In genomic region chr17:1455291-1455747, GRCh38 we compare ENCODE assay signal across 8 cellular contexts. TPM values are rescaled to one million over a fixed set of nuclear protein-coding genes. Genes with fewer than 3 reads are reported as not detected.
DNase-seq lines count a peak whose midpoint lies in the region; ATAC-seq and TF ChIP-seq lines count a peak whose summit lies in the region.

No MANE protein-coding gene starts in this region.

- peaks cover 37% of the 10 kb centered on the region for H4K20me1 ChIP-seq in GM23338 (replicated peaks; ENCODE audit: insufficient read depth)
- no peaks in the 10 kb centered on the region for H4K20me1 ChIP-seq in KMS-11 (ENCODE audit: insufficient read depth)

- no peaks in the 10 kb centered on the region for H3K9me2 ChIP-seq in GM23338 (ENCODE audit: insufficient read depth)

- H3K9me3 ChIP-seq in spleen: no peaks in the 10 kb centered on the region

- H2AFZ ChIP-seq in GM23338 (peak overlapping the region; percentile 80; the same call in 1 of the 2 replicates), KMS-11 (ENCODE audit: low read depth) (peak overlapping the region; percentile 26; the same call in 1 of the 2 replicates)

- peaks cover 9% of the 10 kb centered on the region for H3K4me1 ChIP-seq in GM23338 (ENCODE audit: insufficient read depth)
- peaks cover 18% of the 10 kb centered on the region for H3K4me1 ChIP-seq in KMS-11 (ENCODE audit: low read depth, poor library complexity, severe bottlenecking)
- peaks cover 27 to 72% (median 53%) of the 10 kb centered on the region in 6 donors for H3K4me1 ChIP-seq in spleen

- H3K36me3 ChIP-seq in GM23338 (ENCODE audit: insufficient read depth): peaks cover 5% of the 10 kb centered on the region; the same call in 1 of the 2 replicates
- H3K36me3 ChIP-seq in KMS-11 (ENCODE audit: insufficient read depth): no peaks in the 10 kb centered on the region
- H3K36me3 ChIP-seq in spleen: peaks cover 0 to 33% (median 3%) of the 10 kb centered on the region in 6 donors

- DNase-seq in NCI-H2081 (lab: John Stamatoyannopoulos, UW) (peak; percentile 25 to 46), NCI-H2081 treated with DMSO at 0.1 percent for 48 hours (lab: John Stamatoyannopoulos, UW) (no peak), GM23338 (ENCODE audit: low spot score) (peak; percentile 82), T-helper 2 cell (peak in 3 of 5 experiments; percentile 11 to 50 (median 11)), cardiac fibroblast (ENCODE audit: low read depth in 2 of 2) (peak; percentile 78 to 79), iris pigment epithelial cell (ENCODE audit: low read depth) (peak; percentile 68), spleen (peak; percentile 94)

- H3K79me2 ChIP-seq in GM23338 (replicated peaks; ENCODE audit: insufficient read depth) (peaks cover 56% of the 10 kb centered on the region), KMS-11 (ENCODE audit: insufficient read depth, low read depth) (peaks cover 52% of the 10 kb centered on the region)

- H3K4me3 ChIP-seq in GM23338 (peak overlapping the region; percentile 96), KMS-11 (IDR thresholded peaks at IDR 0.05; ENCODE audit: insufficient read depth, low read depth, low read length) (no peak overlapping the region), cardiac fibroblast (replicated peaks in 1 of 2; ENCODE audit: low read depth in 2 of 2, low read length in 2 of 2) (peak overlapping the region; percentile 94 to 96), spleen (peak overlapping the region; percentile 86 to 99 (median 92))

- intact Hi-C loops in spleen (cut with DNase I; ENCODE audit: low total_unique reads): no loop called here

- WGBS in spleen, 5 donors: 0 to 1% (median 1%) methylated on average over 23 to 27 of the region's 27 CpGs

- H3K9ac ChIP-seq in KMS-11: peak overlapping the region; percentile 78

- H3K9me3 Mint-ChIP-seq in GM23338: no peaks in the 10 kb centered on the region

- H3K4me2 ChIP-seq in GM23338 (peak overlapping the region; percentile 95), KMS-11 (peak overlapping the region; percentile 84)

- peaks cover 18% of the 10 kb centered on the region for H3K4me1 Mint-ChIP-seq in GM23338

- peaks cover 10% of the 10 kb centered on the region for H3K27me3 Mint-ChIP-seq in GM23338 (ENCODE audit: insufficient read depth, low read depth, poor library complexity)

- H3K27me3 ChIP-seq in GM23338 (ENCODE audit: insufficient read depth) (no peaks in the 10 kb centered on the region), KMS-11 (ENCODE audit: insufficient read depth, low read depth) (no peaks in the 10 kb centered on the region), spleen (replicated peaks in 1 of 7) (peaks cover 0 to 23% (median 0%) of the 10 kb centered on the region in 7 donors)

- H3K27ac ChIP-seq in GM23338 (ENCODE audit: low read depth) (peak overlapping the region; percentile 79), KMS-11 (peak overlapping the region; percentile 63), spleen (peak overlapping the region; percentile 88 to 99 (median 98))

- TF ChIP-seq POLR2A in spleen (IDR thresholded peaks at IDR 0.05): no peak

- TF ChIP-seq CTCF in GM23338 (conservative IDR thresholded peaks at IDR 0.05; ENCODE audit: low read depth in 2 of 2) (peak; percentile 40 to 55; a peak in 3 of 4 replicates), KMS-11 (conservative IDR thresholded peaks at IDR 0.05; ENCODE audit: low read depth, low read length) (peak; percentile 39; the same call in 1 of the 2 replicates), cardiac fibroblast (IDR thresholded peaks at IDR 0.05; ENCODE audit: low read depth, low read length) (peak; percentile 83), spleen (IDR thresholded peaks at IDR 0.05 in 8 of 11, conservative IDR thresholded peaks at IDR 0.05 in 3 of 11) (peak; percentile 19 to 78 (median 65))

- H3K27ac Mint-ChIP-seq in GM23338: peak overlapping the region; percentile 91

- peak overlapping the region; percentile 94 for H3K4me3 Mint-ChIP-seq in GM23338

- peaks cover 24% of the 10 kb centered on the region for H3K36me3 Mint-ChIP-seq in GM23338 (ENCODE audit: low read depth)

- ATAC-seq in GM23338: peak; percentile 67

- peaks cover 10% of the 10 kb centered on the region; the same call in 1 of the 2 replicates for H3F3A ChIP-seq in GM23338 (replicated peaks; ENCODE audit: low read depth)

TF ChIP-seq in GM23338, 12 proteins besides CTCF, POLR2A, EP300 and RAD21 (continues in another document):
- TF ChIP-seq EZH2 (IDR thresholded peaks at IDR 0.05; ENCODE audit: low read depth, unreplicated experiment) (no peak), CREB1 (CRISPR knock-in tag; IDR thresholded peaks at IDR 0.05; ENCODE audit: low read depth) (no peak), EZH2phosphoT487 (IDR thresholded peaks at IDR 0.05; ENCODE audit: unreplicated experiment) (no peak)
- TF ChIP-seq, protein P1, sequence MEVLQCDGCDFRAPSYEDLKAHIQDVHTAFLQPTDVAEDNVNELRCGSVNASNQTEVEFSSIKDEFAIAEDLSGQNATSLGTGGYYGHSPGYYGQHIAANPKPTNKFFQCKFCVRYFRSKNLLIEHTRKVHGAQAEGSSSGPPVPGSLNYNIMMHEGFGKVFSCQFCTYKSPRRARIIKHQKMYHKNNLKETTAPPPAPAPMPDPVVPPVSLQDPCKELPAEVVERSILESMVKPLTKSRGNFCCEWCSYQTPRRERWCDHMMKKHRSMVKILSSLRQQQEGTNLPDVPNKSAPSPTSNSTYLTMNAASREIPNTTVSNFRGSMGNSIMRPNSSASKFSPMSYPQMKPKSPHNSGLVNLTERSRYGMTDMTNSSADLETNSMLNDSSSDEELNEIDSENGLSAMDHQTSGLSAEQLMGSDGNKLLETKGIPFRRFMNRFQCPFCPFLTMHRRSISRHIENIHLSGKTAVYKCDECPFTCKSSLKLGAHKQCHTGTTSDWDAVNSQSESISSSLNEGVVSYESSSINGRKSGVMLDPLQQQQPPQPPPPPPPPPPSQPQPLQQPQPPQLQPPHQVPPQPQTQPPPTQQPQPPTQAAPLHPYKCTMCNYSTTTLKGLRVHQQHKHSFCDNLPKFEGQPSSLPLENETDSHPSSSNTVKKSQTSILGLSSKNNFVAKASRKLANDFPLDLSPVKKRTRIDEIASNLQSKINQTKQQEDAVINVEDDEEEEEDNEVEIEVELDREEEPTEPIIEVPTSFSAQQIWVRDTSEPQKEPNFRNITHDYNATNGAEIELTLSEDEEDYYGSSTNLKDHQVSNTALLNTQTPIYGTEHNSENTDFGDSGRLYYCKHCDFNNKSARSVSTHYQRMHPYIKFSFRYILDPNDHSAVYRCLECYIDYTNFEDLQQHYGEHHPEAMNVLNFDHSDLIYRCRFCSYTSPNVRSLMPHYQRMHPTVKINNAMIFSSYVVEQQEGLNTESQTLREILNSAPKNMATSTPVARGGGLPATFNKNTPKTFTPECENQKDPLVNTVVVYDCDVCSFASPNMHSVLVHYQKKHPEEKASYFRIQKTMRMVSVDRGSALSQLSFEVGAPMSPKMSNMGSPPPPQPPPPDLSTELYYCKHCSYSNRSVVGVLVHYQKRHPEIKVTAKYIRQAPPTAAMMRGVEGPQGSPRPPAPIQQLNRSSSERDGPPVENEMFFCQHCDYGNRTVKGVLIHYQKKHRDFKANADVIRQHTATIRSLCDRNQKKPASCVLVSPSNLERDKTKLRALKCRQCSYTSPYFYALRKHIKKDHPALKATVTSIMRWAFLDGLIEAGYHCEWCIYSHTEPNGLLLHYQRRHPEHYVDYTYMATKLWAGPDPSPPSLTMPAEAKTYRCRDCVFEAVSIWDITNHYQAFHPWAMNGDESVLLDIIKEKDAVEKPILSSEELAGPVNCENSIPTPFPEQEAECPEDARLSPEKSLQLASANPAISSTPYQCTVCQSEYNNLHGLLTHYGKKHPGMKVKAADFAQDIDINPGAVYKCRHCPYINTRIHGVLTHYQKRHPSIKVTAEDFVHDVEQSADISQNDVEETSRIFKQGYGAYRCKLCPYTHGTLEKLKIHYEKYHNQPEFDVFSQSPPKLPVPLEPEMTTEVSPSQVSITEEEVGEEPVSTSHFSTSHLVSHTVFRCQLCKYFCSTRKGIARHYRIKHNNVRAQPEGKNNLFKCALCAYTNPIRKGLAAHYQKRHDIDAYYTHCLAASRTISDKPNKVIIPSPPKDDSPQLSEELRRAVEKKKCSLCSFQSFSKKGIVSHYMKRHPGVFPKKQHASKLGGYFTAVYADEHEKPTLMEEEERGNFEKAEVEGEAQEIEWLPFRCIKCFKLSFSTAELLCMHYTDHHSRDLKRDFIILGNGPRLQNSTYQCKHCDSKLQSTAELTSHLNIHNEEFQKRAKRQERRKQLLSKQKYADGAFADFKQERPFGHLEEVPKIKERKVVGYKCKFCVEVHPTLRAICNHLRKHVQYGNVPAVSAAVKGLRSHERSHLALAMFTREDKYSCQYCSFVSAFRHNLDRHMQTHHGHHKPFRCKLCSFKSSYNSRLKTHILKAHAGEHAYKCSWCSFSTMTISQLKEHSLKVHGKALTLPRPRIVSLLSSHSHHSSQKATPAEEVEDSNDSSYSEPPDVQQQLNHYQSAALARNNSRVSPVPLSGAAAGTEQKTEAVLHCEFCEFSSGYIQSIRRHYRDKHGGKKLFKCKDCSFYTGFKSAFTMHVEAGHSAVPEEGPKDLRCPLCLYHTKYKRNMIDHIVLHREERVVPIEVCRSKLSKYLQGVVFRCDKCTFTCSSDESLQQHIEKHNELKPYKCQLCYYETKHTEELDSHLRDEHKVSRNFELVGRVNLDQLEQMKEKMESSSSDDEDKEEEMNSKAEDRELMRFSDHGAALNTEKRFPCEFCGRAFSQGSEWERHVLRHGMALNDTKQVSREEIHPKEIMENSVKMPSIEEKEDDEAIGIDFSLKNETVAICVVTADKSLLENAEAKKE (CRISPR knock-in tag; IDR thresholded peaks at IDR 0.05): no peak

RNA-seq across cellular contexts. Expression of gene CRK, which starts 0.7 kb away (rescaled TPM):
- total RNA-seq in GM23338 (2014; rRNA removed; shearing (Covaris generic)): 59.8 and 61.1 TPM in 2 replicates
- 28.6 and 32.6 TPM in 2 replicates for polyA plus RNA-seq in GM23338 (2016; fragmentation: Nextera tagmentation; extraction: Ambion mirVana)
- total RNA-seq in spleen: 10 to 100 TPM; 39.3 to 54.6 (median 48.2) TPM
- 10 to 100 TPM; 11.7 to 20.7 (median 12.0) TPM for polyA plus RNA-seq in spleen

RNA-seq across cellular contexts. Expression of gene MYO1C, which starts 37.2 kb away (rescaled TPM):
- 35.2 and 57.1 TPM in 2 replicates for total RNA-seq in GM23338 (2014; rRNA removed; shearing (Covaris generic))
- 12.3 and 13.9 TPM in 2 replicates for polyA plus RNA-seq in GM23338 (2016; fragmentation: Nextera tagmentation; extraction: Ambion mirVana)
- 100 to 1,000 TPM in 2 of 7 donors, 10 to 100 TPM in 5; 49.2 to 135 (median 81.6) TPM for total RNA-seq in spleen
- polyA plus RNA-seq in spleen: 10 to 100 TPM; 14.6 to 21.6 (median 14.6) TPM

RNA-seq across cellular contexts. Expression of gene YWHAE, which starts 55.3 kb away (rescaled TPM):
- 1,251 and 1,409 TPM in 2 replicates for total RNA-seq in GM23338 (2014; rRNA removed; shearing (Covaris generic))
- polyA plus RNA-seq in GM23338 (2016; fragmentation: Nextera tagmentation; extraction: Ambion mirVana) (1,271 and 1,283 TPM in 2 replicates), spleen (100 to 1,000 TPM; 104 to 199 (median 142) TPM)
- 100 to 1,000 TPM; 234 to 645 (median 289) TPM for total RNA-seq in spleen
